ENCODE assay signal across 8 cellular contexts in the genomic region with DNA sequence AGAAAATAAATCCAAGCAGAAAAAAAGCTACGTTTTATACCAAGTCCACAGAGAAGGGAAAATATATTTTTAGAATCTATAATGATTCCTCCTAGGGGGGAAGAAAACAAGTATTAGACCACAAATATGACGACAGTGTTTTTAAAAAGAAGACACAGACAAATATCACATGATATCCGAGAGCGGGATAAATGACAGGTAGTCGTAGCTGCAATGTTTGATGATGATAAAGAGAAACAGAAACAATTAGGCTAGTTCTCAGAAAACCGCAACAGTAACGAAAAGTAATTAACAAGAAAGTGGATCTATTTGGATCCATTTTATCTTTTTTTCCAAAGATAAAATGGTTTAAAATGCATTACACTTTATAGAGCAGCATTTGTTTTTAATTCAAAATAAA. TPM values are rescaled to one million over a fixed set of nuclear protein-coding genes. Genes with fewer than 3 reads are reported as not detected.
DNase-seq lines count a peak whose midpoint lies in the region; ATAC-seq and TF ChIP-seq lines count a peak whose summit lies in the region.

No MANE protein-coding gene starts in this region.

- H3K4me3 Mint-ChIP-seq in naive B cell = peak overlapping the region; percentile 86 to 95 (median 90)

- H3K27ac Mint-ChIP-seq in naive B cell = peak overlapping the region; percentile 79 to 95 (median 94)

- H3K4me1 Mint-ChIP-seq in naive B cell = peaks cover 44 to 67% (median 61%) of the 10 kb centered on the region in 3 donors

- no peaks in the 10 kb centered on the region for H3K9me3 Mint-ChIP-seq in naive B cell

- no peaks in the 10 kb centered on the region for H3K27me3 Mint-ChIP-seq in naive B cell

- ATAC-seq in naive B cell (ENCODE audit: low read depth in 2 of 2) (no peak), GM18505 (IDR thresholded peaks at IDR 0.05; ENCODE audit: unreplicated experiment) (no peak), HG02852 (IDR thresholded peaks at IDR 0.05; ENCODE audit: unreplicated experiment) (no peak)

- H3K36me3 Mint-ChIP-seq in naive B cell = peaks cover 0 to 6% of the 10 kb centered on the region in 2 donors

- DNase-seq in AG10803 (ENCODE audit: low read depth) (no peak), naive B cell (no peak), NCI-H2081 treated with DMSO at 0.1 percent for 48 hours (lab: John Stamatoyannopoulos, UW) (no peak), AG08396 (ENCODE audit: low spot score) (no peak)
- DNase-seq in Jurkat, Clone E6-1 (ENCODE audit: low read depth, low spot score) = no peak
- peak; percentile 72 for DNase-seq in central memory CD4-positive, alpha-beta T cell

- peak overlapping the region; percentile 86 for H3K4me3 ChIP-seq in AG10803 (ENCODE audit: low read length)
- H3K4me3 ChIP-seq in Jurkat, Clone E6-1 (ENCODE audit: low read length) = peak overlapping the region; percentile 89

- no peak for TF ChIP-seq CTCF in AG10803 (conservative IDR thresholded peaks at IDR 0.05; ENCODE audit: low read length)

- TF ChIP-seq POLR2A in GM18505 (IDR thresholded peaks at IDR 0.05; ENCODE audit: borderline replicate concordance, extremely low read depth, insufficient read depth, insufficient read length) = no peak

RNA-seq across cellular contexts. Expression of gene HAUS3, which starts 0.9 kb away (rescaled TPM):
- 12.1 TPM for polyA plus RNA-seq in Jurkat, Clone E6-1 (2012; ENCODE audit: insufficient read depth, insufficient read length)
- polyA plus RNA-seq in naive B cell (ENCODE audit: low read depth in 6 of 6) = 10 to 100 TPM; 13.3 to 29.1 (median 19.3) TPM

RNA-seq across cellular contexts. Expression of gene POLN, which starts 0.9 kb away (rescaled TPM):
- 2.1 TPM for polyA plus RNA-seq in Jurkat, Clone E6-1 (2012; ENCODE audit: insufficient read depth, insufficient read length)
- under 1 TPM in 4 of 6 donors, not detected in 2; 0.62 to 0.79 (median 0.71) TPM for polyA plus RNA-seq in naive B cell (ENCODE audit: low read depth in 6 of 6)

RNA-seq across cellular contexts. Expression of gene MXD4, which starts 20.9 kb away (rescaled TPM):
- polyA plus RNA-seq in Jurkat, Clone E6-1 (2012; ENCODE audit: insufficient read depth, insufficient read length) = 29.2 TPM
- polyA plus RNA-seq in naive B cell (ENCODE audit: low read depth in 6 of 6) = 10 to 100 TPM; 29.4 to 46.2 (median 40.6) TPM
